In genomic region chr2:103977681-103978080, GRCh38 we compare ENCODE assay signal across 28 cellular contexts.
"Had no signal": no experiment of that assay in that cellular context is flagged by ENCODE, and none has a peak within 500 bp of the region (broad histone marks: within the 10 kb centered on the region; RNA-seq: fewer than 3 reads in every experiment).

No MANE protein-coding gene starts in this region.

- H3K4me1 ChIP-seq: adrenal gland, body of pancreas, esophagus muscularis mucosa, foreskin keratinocyte, gastrocnemius medialis had no signal

- DNase-seq: activated CD4-positive, alpha-beta memory T cell treated with anti-CD3 and anti-CD28 coated beads for 36 hours; activated CD4-positive, alpha-beta T cell treated with anti-CD3 and anti-CD28 coated beads for 36 hours; activated CD4-positive, alpha-beta T cell treated with anti-CD3 and anti-CD28 coated beads, Interleukin-2, amount 10 ng/mL, durations not matched to agents 24 days and 14 days; activated CD4-positive, CD25-positive, alpha-beta regulatory T cell; activated CD4-positive, CD25-positive, alpha-beta regulatory T cell treated with anti-CD3 and anti-CD28 coated beads, Interleukin-2, amount 50 U/mL, for 72 hours; activated CD8-positive, alpha-beta memory T cell treated with anti-CD3 and anti-CD28 coated beads, Interleukin-2, amount 10 ng/mL, durations not matched to agents 7 days and 5 days; activated CD8-positive, alpha-beta memory T cell treated with anti-CD3 and anti-CD28 coated beads, Interleukin-2, amount 50 U/mL, for 4 hours; activated CD8-positive, alpha-beta T cell treated with anti-CD3 and anti-CD28 coated beads, Interleukin-2, amount 10 ng/mL, durations not matched to agents 7 days and 5 days; activated effector memory CD4-positive, alpha-beta T cell treated with anti-CD3 and anti-CD28 coated beads, Interleukin-2, amount 50 U/mL, for 16 hours; activated naive CD4-positive, alpha-beta T cell treated with anti-CD3 and anti-CD28 coated beads for 36 hours; activated naive CD8-positive, alpha-beta T cell treated with anti-CD3 and anti-CD28 coated beads for 36 hours; activated naive CD8-positive, alpha-beta T cell treated with anti-CD3 and anti-CD28 coated beads, Interleukin-2, amount 50 U/mL, for 24 hours; activated T-cell treated with anti-CD3 and anti-CD28 coated beads, Interleukin-2, amount 50 U/mL, for 1 hour; activated T-cell treated with anti-CD3 and anti-CD28 coated beads, Interleukin-2, amount 50 U/mL, for 48 hours; adrenal gland; amygdala; aorta; body of pancreas; caudate nucleus; dorsolateral prefrontal cortex; effector memory CD4-positive, alpha-beta T cell; endodermal cell; erythroblast; foreskin keratinocyte; gastrocnemius medialis; glutamatergic neuron; T-helper 2 cell had no signal

- H3K27me3 ChIP-seq: adrenal gland, body of pancreas, esophagus muscularis mucosa, foreskin keratinocyte, gastrocnemius medialis had no signal

- H3K27ac ChIP-seq: adrenal gland, body of pancreas, dorsolateral prefrontal cortex, esophagus muscularis mucosa, foreskin keratinocyte, gastrocnemius medialis had no signal

- H3K36me3 ChIP-seq: adrenal gland, esophagus muscularis mucosa, gastrocnemius medialis had no signal

- H3K4me3 ChIP-seq: adrenal gland, body of pancreas, dorsolateral prefrontal cortex, esophagus muscularis mucosa, gastrocnemius medialis had no signal

- H3K9me3 ChIP-seq: adrenal gland, body of pancreas, esophagus muscularis mucosa, gastrocnemius medialis had no signal
